In the genomic region with DNA sequence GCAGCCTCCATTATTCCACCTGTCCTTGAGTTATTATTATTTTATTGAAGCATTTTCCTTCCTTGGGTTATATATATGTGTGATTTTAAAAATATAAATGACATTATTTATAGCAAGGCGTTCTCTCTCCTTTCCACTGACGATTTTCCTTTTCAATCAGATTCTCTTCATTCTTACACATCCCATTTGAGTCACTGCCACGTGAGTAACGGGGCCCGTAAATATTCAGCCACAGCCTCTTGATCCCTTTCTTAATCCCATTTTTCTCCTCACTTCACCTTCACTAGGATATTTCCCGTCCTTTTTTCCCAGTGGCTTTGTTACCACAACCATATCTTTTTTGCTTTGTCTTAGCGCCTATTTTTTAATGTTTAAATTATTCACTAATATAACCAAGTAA, we compare ENCODE assay signal across 13 cellular contexts.
DNase-seq lines count a peak whose midpoint lies in the region; ATAC-seq and TF ChIP-seq lines count a peak whose summit lies in the region.
"Had no signal": no experiment of that assay in that cellular context is flagged by ENCODE, and none has a peak within 500 bp of the region (broad histone marks: within the 10 kb centered on the region; RNA-seq: fewer than 3 reads in every experiment).

No MANE protein-coding gene starts in this region.

- H3K4me3 Mint-ChIP-seq in naive thymus-derived CD4-positive, alpha-beta T cell: no peak overlapping the region
- H3K4me3 Mint-ChIP-seq: B cell; CD8-positive, alpha-beta T cell; H9 had no signal

- H3K4me1 Mint-ChIP-seq in naive thymus-derived CD4-positive, alpha-beta T cell: no peaks in the 10 kb centered on the region
- H3K4me1 Mint-ChIP-seq: B cell had no signal

- ATAC-seq in naive thymus-derived CD4-positive, alpha-beta T cell: no peak
- ATAC-seq: CD8-positive, alpha-beta T cell; GM12878 had no signal

- no peaks in the 10 kb centered on the region for H3K36me3 ChIP-seq in smooth muscle cell (ENCODE audit: low read depth)
- no peaks in the 10 kb centered on the region for H3K36me3 ChIP-seq in naive thymus-derived CD4-positive, alpha-beta T cell (ENCODE audit: control insufficient read depth in 2 of 3, insufficient read depth in 3 of 3, low read length in 3 of 3)
- H3K36me3 ChIP-seq: BLaER1 treated with 17β-estradiol and CSF1 and Interleukin-3, amounts not matched to agents 10 nM and 100 nM had no signal

- H3K27me3 Mint-ChIP-seq in naive thymus-derived CD4-positive, alpha-beta T cell: no peaks in the 10 kb centered on the region
- H3K27me3 Mint-ChIP-seq: B cell had no signal

- CTCF ChIA-PET in naive thymus-derived CD4-positive, alpha-beta T cell (lab: Charles Lee): no interaction called here

- H3K4me2 ChIP-seq in smooth muscle cell: no peak overlapping the region
- H3K4me2 ChIP-seq: BLaER1 treated with 17β-estradiol and CSF1 and Interleukin-3, amounts not matched to agents 10 nM and 100 nM had no signal

- H3K27me3 ChIP-seq in smooth muscle cell (ENCODE audit: low read depth): no peaks in the 10 kb centered on the region
- no peaks in the 10 kb centered on the region for H3K27me3 ChIP-seq in naive thymus-derived CD4-positive, alpha-beta T cell (ENCODE audit: control insufficient read depth in 2 of 2, insufficient read depth in 2 of 2, low read length in 2 of 2)
- H3K27me3 ChIP-seq: BLaER1 treated with 17β-estradiol and CSF1 and Interleukin-3, amounts not matched to agents 10 nM and 100 nM had no signal

- TF ChIP-seq CTCF in smooth muscle cell (IDR thresholded peaks at IDR 0.05; ENCODE audit: borderline replicate concordance, insufficient read depth, poor library complexity, severe bottlenecking): no peak

- intact Hi-C loops in naive thymus-derived CD4-positive, alpha-beta T cell (cut with micrococcal nuclease): no loop called here

- no peaks in the 10 kb centered on the region for H3K9me3 ChIP-seq in smooth muscle cell (replicated peaks; ENCODE audit: low read depth)
- H3K9me3 ChIP-seq in naive thymus-derived CD4-positive, alpha-beta T cell (ENCODE audit: control insufficient read depth in 2 of 3, low read length in 3 of 3): no peaks in the 10 kb centered on the region
- H3K9me3 ChIP-seq: BLaER1 treated with 17β-estradiol and CSF1 and Interleukin-3, amounts not matched to agents 10 nM and 100 nM had no signal

- H3K9ac ChIP-seq in smooth muscle cell (ENCODE audit: low read depth): no peak overlapping the region
- H3K9ac ChIP-seq: BLaER1 treated with 17β-estradiol and CSF1 and Interleukin-3, amounts not matched to agents 10 nM and 100 nM had no signal

- peak; percentile 63 for DNase-seq in ELR (ENCODE audit: low read depth)
- peak; percentile 46 for DNase-seq in RPMI7951 (ENCODE audit: low read depth)
- DNase-seq in iris pigment epithelial cell (ENCODE audit: low read depth): peak; percentile 50
- DNase-seq in smooth muscle cell (lab: John Stamatoyannopoulos, UW; ENCODE audit: unreplicated experiment): no peak
- DNase-seq in naive thymus-derived CD4-positive, alpha-beta T cell: no peak
- DNase-seq in iPS-NIHi11 (ENCODE audit: low spot score): no peak
- DNase-seq: Calu3; CD8-positive, alpha-beta T cell; DMS79 treated with DMSO at 0.1 percent for 48 hours; H9 had no signal

- peaks cover 0 to 10% (median 3%) of the 10 kb centered on the region in 11 donors for H3K9me3 Mint-ChIP-seq in naive thymus-derived CD4-positive, alpha-beta T cell
- H3K9me3 Mint-ChIP-seq: CD8-positive, alpha-beta T cell; H9 had no signal

- H4K20me1 ChIP-seq in smooth muscle cell (ENCODE audit: low read depth): no peaks in the 10 kb centered on the region
- H4K20me1 ChIP-seq: BLaER1 treated with 17β-estradiol and CSF1 and Interleukin-3, amounts not matched to agents 10 nM and 100 nM had no signal

- no peaks in the 10 kb centered on the region for H3K36me3 Mint-ChIP-seq in naive thymus-derived CD4-positive, alpha-beta T cell
- H3K36me3 Mint-ChIP-seq: CD8-positive, alpha-beta T cell had no signal

- H2AFZ ChIP-seq in smooth muscle cell (ENCODE audit: low read depth): no peak overlapping the region

- no peaks in the 10 kb centered on the region for H3F3A ChIP-seq in smooth muscle cell (ENCODE audit: low read depth)

- peaks cover 12% of the 10 kb centered on the region for H3K4me1 ChIP-seq in smooth muscle cell (ENCODE audit: low read depth)
- H3K4me1 ChIP-seq in naive thymus-derived CD4-positive, alpha-beta T cell (ENCODE audit: control insufficient read depth in 2 of 2, insufficient read depth in 2 of 2, low read length in 2 of 2): no peaks in the 10 kb centered on the region
- H3K4me1 ChIP-seq: BLaER1 treated with 17β-estradiol and CSF1 and Interleukin-3, amounts not matched to agents 10 nM and 100 nM had no signal

- peak overlapping the region; percentile 72 for H3K27ac ChIP-seq in smooth muscle cell (ENCODE audit: low read depth)
- H3K27ac ChIP-seq in naive thymus-derived CD4-positive, alpha-beta T cell (ENCODE audit: low read depth, low read length): no peak overlapping the region
- H3K27ac ChIP-seq: BLaER1 treated with 17β-estradiol and CSF1 and Interleukin-3, amounts not matched to agents 10 nM and 100 nM had no signal

- no peak overlapping the region for H3K27ac Mint-ChIP-seq in naive thymus-derived CD4-positive, alpha-beta T cell
- H3K27ac Mint-ChIP-seq: B cell; CD8-positive, alpha-beta T cell had no signal

- no peak overlapping the region for H3K4me3 ChIP-seq in smooth muscle cell
- H3K4me3 ChIP-seq in naive thymus-derived CD4-positive, alpha-beta T cell (ENCODE audit: low read length): no peak overlapping the region
- H3K4me3 ChIP-seq: BLaER1 treated with 17β-estradiol and CSF1 and Interleukin-3, amounts not matched to agents 10 nM and 100 nM; GM12878 had no signal

- POLR2A ChIA-PET in naive thymus-derived CD4-positive, alpha-beta T cell (lab: Charles Lee): no interaction called here

- no peaks in the 10 kb centered on the region for H3K79me2 ChIP-seq in smooth muscle cell (ENCODE audit: low read depth)

- WGBS in smooth muscle cell (ENCODE audit: low lambda C conversion rate): 54% methylated on average over 7 of the region's 7 CpGs

Comparison
In these comparisons a context has a peak if more than half of its experiments do, and no peak if none do; other contexts are left out.
1. DNase-seq: peak in ELR (single experiment), RPMI7951 (single experiment) and iris pigment epithelial cell (single experiment); none in smooth muscle cell (single experiment), naive thymus-derived CD4-positive, alpha-beta T cell (0 of 9) and iPS-NIHi11 (single experiment).